1 cellular context compared by ENCODE assay signal in genomic region chr22:46250035-46250782, GRCh38.
TF ChIP-seq lines count a peak whose summit lies in the region.

A gene with protein sequence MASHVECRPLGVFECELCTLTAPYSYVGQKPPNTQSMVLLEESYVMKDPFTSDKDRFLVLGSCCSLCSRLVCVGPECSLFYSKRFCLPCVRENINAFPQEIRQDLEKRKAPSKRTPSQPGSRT (minus strand): TSS chr22:46250293. CDS start chr22:46248284, 2,009 bp downstream.

TF ChIP-seq in GM12878, 131 proteins besides CTCF, POLR2A, EP300 and RAD21 (continued from another document):
- no peak for TF ChIP-seq SREBF2 (IDR thresholded peaks at IDR 0.05; ENCODE audit: low read length)
- peak; percentile 59; the same call in 1 of the 2 replicates for TF ChIP-seq CHD2 (IDR thresholded peaks at IDR 0.05; ENCODE audit: borderline replicate concordance, low read depth, low read length)
- no peak for TF ChIP-seq ZSCAN29 (IDR thresholded peaks at IDR 0.05)
- peak; percentile 72 for TF ChIP-seq RELA (IDR thresholded peaks at IDR 0.05; ENCODE audit: borderline replicate concordance, partially characterized antibody)
- no peak for TF ChIP-seq NBN (IDR thresholded peaks at IDR 0.05)
- TF ChIP-seq E2F8 (IDR thresholded peaks at IDR 0.05; ENCODE audit: low read depth, partially characterized antibody) = no peak
- TF ChIP-seq YY1 (IDR thresholded peaks at IDR 0.05; ENCODE audit: low read depth, low read length) = no peak
- TF ChIP-seq STAT1 (conservative IDR thresholded peaks at IDR 0.05) = no peak
- no peak for TF ChIP-seq TCF7 (IDR thresholded peaks at IDR 0.05; ENCODE audit: borderline replicate concordance)
- TF ChIP-seq BACH1 (IDR thresholded peaks at IDR 0.05; ENCODE audit: borderline replicate concordance) = peak; percentile 53; the same call in 1 of the 2 replicates
